In genomic region chr16:58098207-58099096, GRCh38 we compare ENCODE assay signal across 1 cellular context.
TF ChIP-seq lines count a peak whose summit lies in the region.

No MANE protein-coding gene starts in this region.

TF ChIP-seq in GM23338, 12 proteins besides CTCF, POLR2A, EP300 and RAD21 (continued from another document):
- no peak for TF ChIP-seq REST (IDR thresholded peaks at IDR 0.05; ENCODE audit: unreplicated experiment)
